In genomic region chr10:123891147-123892011, GRCh38 we compare ENCODE assay signal across 13 cellular contexts. TPM values are rescaled to one million over a fixed set of nuclear protein-coding genes. Genes with fewer than 3 reads are reported as not detected.
A peak's percentile ranks its signal among the peaks of the same experiment; 100 is the strongest.
DNase-seq lines count a peak whose midpoint lies in the region; ATAC-seq and TF ChIP-seq lines count a peak whose summit lies in the region.
"Had no signal": no experiment of that assay in that cellular context is flagged by ENCODE, and none has a peak within 500 bp of the region (broad histone marks: within the 10 kb centered on the region; RNA-seq: fewer than 3 reads in every experiment).

Gene CPXM2 (minus strand): TSS chr10:123891807. CDS start chr10:123891659, 148 bp downstream.

- no peak for DNase-seq in glutamatergic neuron
- DNase-seq in tibial nerve (ENCODE audit: low spot score in 2 of 2): no peak
- DNase-seq in DMS153 treated with DMSO at 0.1 percent for 48 hours (lab: John Stamatoyannopoulos, UW; ENCODE audit: unreplicated experiment): no peak
- no peak for DNase-seq in activated T-cell treated with anti-CD3 and anti-CD28 coated beads, Interleukin-2, amount 50 U/mL, for 48 hours
- DNase-seq in DMS79 treated with DMSO at 0.1 percent for 48 hours (lab: John Stamatoyannopoulos, UW): no peak
- DNase-seq: central memory CD4-positive, alpha-beta T cell; NCI-H1048; right lobe of liver had no signal

- H3K27ac ChIP-seq in muscle layer of duodenum (ENCODE audit: low read length) (peak within 1 kb of the TSS; percentile 83), tibial nerve (peak within 1 kb of the TSS; percentile 76 to 94 (median 90))
- H3K27ac ChIP-seq: HL-60, right lobe of liver had no signal

- TF ChIP-seq CTCF in WI38 (IDR thresholded peaks at IDR 0.05; ENCODE audit: low read depth, low read length) (no peak), glutamatergic neuron (IDR thresholded peaks at IDR 0.05; ENCODE audit: partially characterized antibody, unreplicated experiment) (no peak), tibial nerve (IDR thresholded peaks at IDR 0.05) (no peak)

- peak in 1 of 2 donors; percentile 48 for TF ChIP-seq EP300 in tibial nerve (IDR thresholded peaks at IDR 0.05)

- TF ChIP-seq POLR2A in tibial nerve (IDR thresholded peaks at IDR 0.05): peak in 1 of 2 donors; percentile 17

- 5 to 24% methylated on average over 9 to 32 of the region's 79 CpGs for WGBS in tibial nerve, 2 donors

- H3K9me3 ChIP-seq in muscle layer of duodenum (ENCODE audit: control insufficient read depth in 1 of 2, low read length in 2 of 2): no peaks in the 10 kb centered on the region
- H3K9me3 ChIP-seq in tibial nerve: no peaks in the 10 kb centered on the region
- H3K9me3 ChIP-seq: right lobe of liver had no signal

- H3K9me3 Mint-ChIP-seq in glutamatergic neuron (ENCODE audit: unreplicated experiment): peaks cover 3% of the 10 kb centered on the region

- H3K4me1 ChIP-seq in muscle layer of duodenum (ENCODE audit: control insufficient read depth in 1 of 2, insufficient read depth in 2 of 2, low read length in 2 of 2): peaks cover 0 to 22% of the 10 kb centered on the region in 2 donors
- H3K4me1 ChIP-seq in tibial nerve: peaks cover 0 to 30% (median 0%) of the 10 kb centered on the region in 4 donors
- H3K4me1 ChIP-seq: right lobe of liver had no signal

- peaks cover 2% of the 10 kb centered on the region for H3K4me1 Mint-ChIP-seq in glutamatergic neuron (ENCODE audit: low read depth, unreplicated experiment)

- no peaks in the 10 kb centered on the region for H3K27me3 ChIP-seq in muscle layer of duodenum (ENCODE audit: low read depth, low read length)
- peaks cover 0 to 10% of the 10 kb centered on the region in 2 donors for H3K27me3 ChIP-seq in tibial nerve
- H3K27me3 ChIP-seq: right lobe of liver had no signal

- H3K36me3 Mint-ChIP-seq in glutamatergic neuron (ENCODE audit: unreplicated experiment): no peaks in the 10 kb centered on the region

- peak within 1 kb of the TSS; percentile 78 for H3K4me3 Mint-ChIP-seq in glutamatergic neuron (ENCODE audit: unreplicated experiment)

- no peak within 1 kb of the TSS for H3K27ac Mint-ChIP-seq in glutamatergic neuron (ENCODE audit: unreplicated experiment)

- H3K4me3 ChIP-seq in WI38 (ENCODE audit: low read depth, low read length) (0 out of 2 replicates have a peak within 1 kb of the TSS, but pooled peaks have one; percentile 10), muscle layer of duodenum (ENCODE audit: low read depth in 1 of 2, low read length in 2 of 2) (peak within 1 kb of the TSS; percentile 57 to 65), tibial nerve (peak within 1 kb of the TSS; percentile 31 to 61 (median 39))

- ATAC-seq in HG03571 (IDR thresholded peaks at IDR 0.05; ENCODE audit: unreplicated experiment): no peak

- H3K36me3 ChIP-seq in muscle layer of duodenum (ENCODE audit: control insufficient read depth in 1 of 2, insufficient read depth in 2 of 2, low read length in 2 of 2): no peaks in the 10 kb centered on the region
- no peaks in the 10 kb centered on the region for H3K36me3 ChIP-seq in tibial nerve
- H3K36me3 ChIP-seq: right lobe of liver had no signal

- H3K27me3 Mint-ChIP-seq in glutamatergic neuron (ENCODE audit: unreplicated experiment): peaks cover 9% of the 10 kb centered on the region

RNA-seq across cellular contexts. Expression of gene CPXM2, which starts in this region (rescaled TPM):
- total RNA-seq in glutamatergic neuron (ENCODE audit: unreplicated experiment) (not detected), tibial nerve (10 to 100 TPM; 26.8 to 74.3 (median 37.8) TPM)
- total RNA-seq: T-helper 2 cell treated with Interferon-gamma antibody and Interleukin-4, amounts not matched to agents 100 ng/mL and 5 ng/mL, for 36 hours had no signal

Comparison
In these comparisons a context has a peak if more than half of its experiments do, and no peak if none do; other contexts are left out.
1. RNA of gene CPXM2 (total RNA-seq): 26.8 to 74.3 TPM in tibial nerve; not detected in glutamatergic neuron (single experiment); every median in the first group is over 10 times any median in the second.
2. H3K4me3 ChIP-seq: peak in every context shown above with its lines; median percentile 61 in muscle layer of duodenum; 39 in tibial nerve; 10 in WI38.